In genomic region chr4:185820119-185821028, GRCh38 we compare ENCODE assay signal across 1 cellular context.
TF ChIP-seq lines count a peak whose summit lies in the region.

No MANE protein-coding gene starts in this region.

TF ChIP-seq in GM23338, 12 proteins besides CTCF, POLR2A, EP300 and RAD21 (continued from another document):
- TF ChIP-seq POLR2AphosphoS5 (IDR thresholded peaks at IDR 0.05; ENCODE audit: low read depth): no peak
- no peak for TF ChIP-seq ETS1 (IDR thresholded peaks at IDR 0.05)
- TF ChIP-seq REST (IDR thresholded peaks at IDR 0.05; ENCODE audit: unreplicated experiment): no peak
- TF ChIP-seq ZNF462 (CRISPR knock-in tag; IDR thresholded peaks at IDR 0.05): no peak
- no peak for TF ChIP-seq EZH2 (IDR thresholded peaks at IDR 0.05; ENCODE audit: low read depth, unreplicated experiment)
- TF ChIP-seq EZH2phosphoT487 (IDR thresholded peaks at IDR 0.05; ENCODE audit: unreplicated experiment): no peak
